ENCODE assay signal across 33 cellular contexts in the genomic region with DNA sequence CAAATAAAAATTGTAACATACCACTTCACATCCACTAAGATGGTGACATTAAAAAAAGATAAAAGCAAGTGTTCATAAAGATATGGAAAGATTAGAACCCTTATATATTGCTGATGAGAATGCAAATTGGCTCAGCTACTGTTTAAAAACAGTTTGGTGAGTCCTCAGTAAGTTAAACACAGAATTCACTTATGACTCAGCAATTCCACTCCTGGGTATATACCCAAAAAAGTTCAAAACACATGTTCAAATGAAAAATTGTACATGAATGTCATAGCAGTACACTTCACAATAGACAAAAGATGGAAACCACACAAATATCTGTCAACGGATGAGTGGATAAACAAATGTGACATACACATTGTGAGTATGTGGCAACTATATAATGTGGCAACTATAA. TPM values are rescaled to one million over a fixed set of nuclear protein-coding genes. Genes with fewer than 3 reads are reported as not detected.
"Had no signal": no experiment of that assay in that cellular context is flagged by ENCODE, and none has a peak within 500 bp of the region (broad histone marks: within the 10 kb centered on the region; RNA-seq: fewer than 3 reads in every experiment).

No MANE protein-coding gene starts in this region.

- H3K36me3 ChIP-seq: colonic mucosa, esophagus squamous epithelium, gastroesophageal sphincter, heart right ventricle had no signal

- H3K4me1 ChIP-seq: body of pancreas, colonic mucosa, esophagus squamous epithelium, gastroesophageal sphincter, heart right ventricle had no signal

- H2AFZ ChIP-seq: hepatocyte had no signal

- H3K27ac ChIP-seq: body of pancreas, colonic mucosa, epithelial cell of prostate, esophagus squamous epithelium, gastroesophageal sphincter, heart right ventricle, hepatocyte, VCaP had no signal

- ATAC-seq: activated T-cell treated with anti-CD3 and anti-CD28 coated beads, Interleukin-2, amount 50 U/mL, for 72 hours; body of pancreas; gastroesophageal sphincter; heart right ventricle; WTC11 had no signal

- H3K4me2 ChIP-seq: hepatocyte had no signal

- DNase-seq: activated CD4-positive, alpha-beta memory T cell treated with anti-CD3 and anti-CD28 coated beads, Interleukin-2, amount 10 ng/mL, durations not matched to agents 7 days and 5 days; activated CD4-positive, alpha-beta T cell treated with anti-CD3 and anti-CD28 coated beads for 48 hours; activated CD8-positive, alpha-beta memory T cell treated with anti-CD3 and anti-CD28 coated beads, Interleukin-2, amount 50 U/mL, for 48 hours; activated gamma-delta T cell; activated naive CD4-positive, alpha-beta T cell; activated naive CD4-positive, alpha-beta T cell treated with anti-CD3 and anti-CD28 coated beads, Interleukin-2, amount 10 ng/mL, durations not matched to agents 7 days and 5 days; activated T-cell treated with anti-CD3 and anti-CD28 coated beads for 4 hours; activated T-cell treated with anti-CD3 and anti-CD28 coated beads, Interleukin-2, amount 50 U/mL, for 24 hours; activated T-cell treated with anti-CD3 and anti-CD28 coated beads, Interleukin-2, amount 50 U/mL, for 72 hours; amniotic stem cell; anterior cingulate cortex; body of pancreas; caudate nucleus; colonic mucosa; effector CD8-positive, alpha-beta T cell; esophagus squamous epithelium; foreskin melanocyte; heart right ventricle; T-helper 2 cell had no signal

- H3K79me2 ChIP-seq: hepatocyte had no signal

- H3K27me3 ChIP-seq: body of pancreas, colonic mucosa, esophagus squamous epithelium, gastroesophageal sphincter, heart right ventricle, hepatocyte had no signal

- H3K4me3 ChIP-seq: body of pancreas, colonic mucosa, esophagus squamous epithelium, gastroesophageal sphincter, heart right ventricle, hepatocyte had no signal

- H3K9me3 ChIP-seq: body of pancreas, colonic mucosa, esophagus squamous epithelium, gastroesophageal sphincter, heart right ventricle had no signal

- FAIRE-seq: endometrium had no signal

RNA-seq across cellular contexts. Expression of a gene that starts 39.0 kb away (rescaled TPM):
- total RNA-seq: activated CD4-positive, alpha-beta memory T cell treated with anti-CD3 and anti-CD28 coated beads, Interleukin-2, amount 10 ng/mL, durations not matched to agents 7 days and 5 days; body of pancreas; chondrocyte; dermis microvascular lymphatic vessel endothelial cell; endothelial cell of umbilical vein; fibroblast of lung; fibroblast of villous mesenchyme; gastroesophageal sphincter; glomerular endothelial cell; T-helper 1 cell treated with Interleukin-12 subunit alpha and Interleukin-12 subunit beta and Interleukin-4 antibody, amounts not matched to agents 30 ng/mL and 1 ng/mL, for 36 hours had no signal
- polyA plus RNA-seq: adipose tissue, endothelial cell of umbilical vein, fibroblast of lung, heart right ventricle, hepatocyte had no signal
